In genomic region chr18:48358868-48359267, GRCh38 we compare ENCODE assay signal across 25 cellular contexts. TPM values are rescaled to one million over a fixed set of nuclear protein-coding genes. Genes with fewer than 3 reads are reported as not detected.
"Had no signal": no experiment of that assay in that cellular context is flagged by ENCODE, and none has a peak within 500 bp of the region (broad histone marks: within the 10 kb centered on the region; RNA-seq: fewer than 3 reads in every experiment).

No MANE protein-coding gene starts in this region.

- H3K36me3 Mint-ChIP-seq: activated naive CD4-positive, alpha-beta T cell treated with anti-CD3 and anti-CD28 coated beads, Interleukin-2, amount 10 ng/mL, durations not matched to agents 7 days and 5 days; activated naive CD8-positive, alpha-beta T cell treated with anti-CD3 and anti-CD28 coated beads for 36 hours had no signal

- H3K4me1 Mint-ChIP-seq: activated B cell treated with CpG ODN at 0.5 μM for 24 hours; activated naive CD4-positive, alpha-beta T cell treated with anti-CD3 and anti-CD28 coated beads, Interleukin-2, amount 10 ng/mL, durations not matched to agents 7 days and 5 days; activated naive CD8-positive, alpha-beta T cell treated with anti-CD3 and anti-CD28 coated beads for 36 hours; activated T-helper 17 cell treated with anti-CD3 and anti-CD28 coated beads, Interleukin-2, amount 50 U/mL, for 72 hours had no signal

- ATAC-seq: activated T-helper 17 cell treated with anti-CD3 and anti-CD28 coated beads, Interleukin-2, amount 50 U/mL, for 72 hours had no signal

- H3K27me3 ChIP-seq: Peyer's patch had no signal

- H3K4me3 ChIP-seq: Peyer's patch had no signal

- H3K27ac ChIP-seq: KMS-11, Peyer's patch, RWPE1 had no signal

- H3K9me3 Mint-ChIP-seq: activated B cell treated with CpG ODN at 0.5 μM for 24 hours; activated CD4-positive, alpha-beta T cell treated with anti-CD3 and anti-CD28 coated beads, Interleukin-2, amount 10 ng/mL, durations not matched to agents 24 days and 14 days; activated naive CD4-positive, alpha-beta T cell treated with anti-CD3 and anti-CD28 coated beads, Interleukin-2, amount 10 ng/mL, durations not matched to agents 7 days and 5 days; activated naive CD8-positive, alpha-beta T cell treated with anti-CD3 and anti-CD28 coated beads for 36 hours; activated T-helper 17 cell treated with anti-CD3 and anti-CD28 coated beads, Interleukin-2, amount 50 U/mL, for 72 hours; T-helper 1 cell treated with Interleukin-12 subunit alpha and Interleukin-12 subunit beta and Interleukin-4 antibody, amounts not matched to agents 30 μg/mL and 1 μg/mL, for 36 hours had no signal

- H3K4me3 Mint-ChIP-seq: activated B cell treated with CpG ODN at 0.5 μM for 24 hours; activated CD4-positive, alpha-beta T cell treated with anti-CD3 and anti-CD28 coated beads, Interleukin-2, amount 10 ng/mL, durations not matched to agents 24 days and 14 days; activated naive CD4-positive, alpha-beta T cell treated with anti-CD3 and anti-CD28 coated beads, Interleukin-2, amount 10 ng/mL, durations not matched to agents 7 days and 5 days; activated naive CD8-positive, alpha-beta T cell treated with anti-CD3 and anti-CD28 coated beads for 36 hours; activated T-helper 17 cell treated with anti-CD3 and anti-CD28 coated beads, Interleukin-2, amount 50 U/mL, for 72 hours; T-helper 1 cell treated with Interleukin-12 subunit alpha and Interleukin-12 subunit beta and Interleukin-4 antibody, amounts not matched to agents 30 μg/mL and 1 μg/mL, for 36 hours had no signal

- H3K9me3 ChIP-seq: Peyer's patch had no signal

- H3K36me3 ChIP-seq: Peyer's patch had no signal

- DNase-seq: activated B cell treated with CpG ODN at 0.5 μM for 24 hours; activated CD4-positive, alpha-beta T cell treated with anti-CD3 and anti-CD28 coated beads for 1 hour; activated CD4-positive, alpha-beta T cell treated with anti-CD3 and anti-CD28 coated beads, Interleukin-2, amount 10 ng/mL, durations not matched to agents 24 days and 14 days; activated CD4-positive, alpha-beta T cell treated with anti-CD3 and anti-CD28 coated beads, Interleukin-2, amount 50 U/mL, for 48 hours; activated gamma-delta T cell treated with Interleukin-2 at 50 U/mL for 16 hours; activated naive CD4-positive, alpha-beta T cell treated with anti-CD3 and anti-CD28 coated beads, Interleukin-2, amount 10 ng/mL, durations not matched to agents 7 days and 5 days; activated naive CD8-positive, alpha-beta T cell treated with anti-CD3 and anti-CD28 coated beads for 36 hours; activated T-cell treated with anti-CD3 and anti-CD28 coated beads for 4 hours; activated T-cell treated with anti-CD3 and anti-CD28 coated beads, Interleukin-2, amount 50 U/mL, for 48 hours; caudate nucleus; NCI-H1092 treated with DMSO at 0.1 percent for 48 hours; NCI-H1417 treated with DMSO at 0.1 percent for 48 hours; NCI-H1694 treated with DMSO at 0.1 percent for 48 hours; NCI-H2029 treated with DMSO at 0.1 percent for 48 hours; NCI-H345; NCI-H510A; NCI-H526 treated with DMSO at 0.1 percent for 48 hours; NK-92 treated with Interleukin-12 subunit alpha and Interleukin-12 subunit beta, amount 100 ng/mL, for 24 hours; SHP77 had no signal

- H3K27ac Mint-ChIP-seq: activated B cell treated with CpG ODN at 0.5 μM for 24 hours; activated CD4-positive, alpha-beta T cell treated with anti-CD3 and anti-CD28 coated beads, Interleukin-2, amount 10 ng/mL, durations not matched to agents 24 days and 14 days; activated naive CD4-positive, alpha-beta T cell treated with anti-CD3 and anti-CD28 coated beads, Interleukin-2, amount 10 ng/mL, durations not matched to agents 7 days and 5 days; activated naive CD8-positive, alpha-beta T cell treated with anti-CD3 and anti-CD28 coated beads for 36 hours; activated T-helper 17 cell treated with anti-CD3 and anti-CD28 coated beads, Interleukin-2, amount 50 U/mL, for 72 hours; T-helper 1 cell treated with Interleukin-12 subunit alpha and Interleukin-12 subunit beta and Interleukin-4 antibody, amounts not matched to agents 30 μg/mL and 1 μg/mL, for 36 hours had no signal

RNA-seq across cellular contexts. Expression of gene ZBTB7C, which starts 50.3 kb away (rescaled TPM):
- total RNA-seq: activated B cell treated with CpG ODN at 0.5 μM for 24 hours; activated naive CD8-positive, alpha-beta T cell treated with anti-CD3 and anti-CD28 coated beads for 36 hours; SK-MEL-5 had no signal
